In the genomic region with DNA sequence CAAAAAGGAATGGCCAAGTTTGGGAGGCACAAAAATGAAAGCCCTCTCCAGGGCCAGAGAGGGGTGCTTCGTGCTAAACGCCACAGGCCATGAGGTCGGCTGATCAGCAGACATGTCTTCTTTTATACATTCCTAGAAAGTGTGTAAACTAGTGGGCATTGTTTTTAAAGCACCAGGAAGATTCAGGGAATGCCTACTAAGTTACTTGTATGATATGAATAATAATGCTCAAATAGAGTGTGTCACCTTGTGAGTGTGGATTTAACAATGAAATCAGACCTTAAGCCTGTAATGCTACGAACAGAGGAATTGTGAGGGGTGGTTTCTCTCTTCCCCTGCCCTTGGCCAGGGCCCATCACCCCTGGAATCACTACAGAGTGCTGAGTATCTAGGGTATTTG, we compare ENCODE assay signal across 11 cellular contexts.
DNase-seq lines count a peak whose midpoint lies in the region; ATAC-seq and TF ChIP-seq lines count a peak whose summit lies in the region.
"Had no signal": no experiment of that assay in that cellular context is flagged by ENCODE, and none has a peak within 500 bp of the region (broad histone marks: within the 10 kb centered on the region; RNA-seq: fewer than 3 reads in every experiment).

No MANE protein-coding gene starts in this region.

- peaks cover 42% of the 10 kb centered on the region for H3K4me1 ChIP-seq in mammary epithelial cell (ENCODE audit: insufficient read depth, low read length)
- H3K4me1 ChIP-seq in left lung: peaks cover 10 to 23% of the 10 kb centered on the region in 2 donors
- H3K4me1 ChIP-seq in suprapubic skin: peaks cover 34% of the 10 kb centered on the region

- no peaks in the 10 kb centered on the region for H3K9me3 ChIP-seq in mammary epithelial cell (replicated peaks; ENCODE audit: insufficient read depth, low read length)
- H3K9me3 ChIP-seq in left lung: no peaks in the 10 kb centered on the region
- H3K9me3 ChIP-seq in suprapubic skin: no peaks in the 10 kb centered on the region

- ATAC-seq in left lung: no peak
- no peak for ATAC-seq in HG03175 (IDR thresholded peaks at IDR 0.05; ENCODE audit: unreplicated experiment)

- intact Hi-C loops in mammary epithelial cell (cut with micrococcal nuclease) (no loop called here), MCF 10A (cut with micrococcal nuclease) (no loop called here), left lung (cut with DNase I) (no loop called here)
- intact Hi-C loops in activated T-helper 1 cell treated with anti-CD3 and anti-CD28 coated beads, Interleukin-12 subunit alpha, Interleukin-12 subunit beta, Interleukin-2, Interleukin-4 antibody, amounts not matched to agents 30 ng/mL and 10 ng/mL and 1 ng/mL, durations not matched to agents 14 hours and 24 hours and 36 hours (cut with micrococcal nuclease): no loop called here

- H3K9me3 Mint-ChIP-seq in MCF 10A (ENCODE audit: unreplicated experiment): no peaks in the 10 kb centered on the region
- no peaks in the 10 kb centered on the region for H3K9me3 Mint-ChIP-seq in activated T-helper 1 cell treated with anti-CD3 and anti-CD28 coated beads, Interleukin-12 subunit alpha, Interleukin-12 subunit beta, Interleukin-2, Interleukin-4 antibody, amounts not matched to agents 30 ng/mL and 10 ng/mL and 1 ng/mL, durations not matched to agents 14 hours and 24 hours and 36 hours

- no peak overlapping the region for H3K4me3 Mint-ChIP-seq in MCF 10A (ENCODE audit: unreplicated experiment)
- no peak overlapping the region for H3K4me3 Mint-ChIP-seq in activated T-helper 1 cell treated with anti-CD3 and anti-CD28 coated beads, Interleukin-12 subunit alpha, Interleukin-12 subunit beta, Interleukin-2, Interleukin-4 antibody, amounts not matched to agents 30 ng/mL and 10 ng/mL and 1 ng/mL, durations not matched to agents 14 hours and 24 hours and 36 hours

- H3K27ac Mint-ChIP-seq in MCF 10A (ENCODE audit: low read depth, unreplicated experiment): no peak overlapping the region
- peak overlapping the region; percentile 80 for H3K27ac Mint-ChIP-seq in activated T-helper 1 cell treated with anti-CD3 and anti-CD28 coated beads, Interleukin-12 subunit alpha, Interleukin-12 subunit beta, Interleukin-2, Interleukin-4 antibody, amounts not matched to agents 30 ng/mL and 10 ng/mL and 1 ng/mL, durations not matched to agents 14 hours and 24 hours and 36 hours

- dilution Hi-C loops in mammary epithelial cell (cut with HindIII; ENCODE audit: low sequenced_read_pairs): no loop called here

- BruUV-seq in mammary epithelial cell (replicated peaks; lab: Mats Ljungman, UMichigan) (no TSS peak), MCF 10A (replicated peaks; lab: Mats Ljungman, UMichigan) (no TSS peak)

- H4K20me1 ChIP-seq in mammary epithelial cell (ENCODE audit: insufficient read depth, low read length): no peaks in the 10 kb centered on the region

- no peak for TF ChIP-seq EP300 in suprapubic skin (IDR thresholded peaks at IDR 0.05)

- no peaks in the 10 kb centered on the region for H3K27me3 ChIP-seq in mammary epithelial cell (ENCODE audit: insufficient read depth, low read length)
- no peaks in the 10 kb centered on the region for H3K27me3 ChIP-seq in left lung
- no peaks in the 10 kb centered on the region for H3K27me3 ChIP-seq in suprapubic skin

- H3K4me2 ChIP-seq in mammary epithelial cell (ENCODE audit: insufficient read depth, low read depth, low read length): no peak overlapping the region

- peak overlapping the region; percentile 78 for H2AFZ ChIP-seq in mammary epithelial cell (ENCODE audit: low read depth, low read length)

- POLR2A ChIA-PET in MCF 10A (lab: Yijun Ruan, JAX): interaction anchor here (1.3 to 1.7 kb wide), 2 partner anchors 10 to 25 kb away, joined by 4 to 6 read pairs; no protein-coding TSS in a partner anchor

- H3K4me3 ChIP-seq in mammary epithelial cell (replicated peaks in 1 of 3; ENCODE audit: insufficient read depth in 1 of 3, low read depth in 2 of 3, low read length in 3 of 3) (no peak overlapping the region), left lung (no peak overlapping the region), suprapubic skin (no peak overlapping the region)

- H3K79me2 ChIP-seq in mammary epithelial cell (ENCODE audit: insufficient read depth, low read length): no peaks in the 10 kb centered on the region

- no peak for TF ChIP-seq CTCF in mammary epithelial cell (conservative IDR thresholded peaks at IDR 0.05 in 1 of 2, IDR thresholded peaks at IDR 0.05 in 1 of 2; ENCODE audit: extremely low read depth in 1 of 2, insufficient read depth in 1 of 2, low read depth in 1 of 2, low read length in 2 of 2)
- no peak for TF ChIP-seq CTCF in MCF 10A (IDR thresholded peaks at IDR 0.05; ENCODE audit: unreplicated experiment)
- no peak for TF ChIP-seq CTCF in left lung (IDR thresholded peaks at IDR 0.05)
- TF ChIP-seq CTCF in suprapubic skin (IDR thresholded peaks at IDR 0.05): no peak

- peaks cover 21% of the 10 kb centered on the region for H3K4me1 Mint-ChIP-seq in MCF 10A (ENCODE audit: insufficient read depth, unreplicated experiment)
- H3K4me1 Mint-ChIP-seq in activated T-helper 1 cell treated with anti-CD3 and anti-CD28 coated beads, Interleukin-12 subunit alpha, Interleukin-12 subunit beta, Interleukin-2, Interleukin-4 antibody, amounts not matched to agents 30 ng/mL and 10 ng/mL and 1 ng/mL, durations not matched to agents 14 hours and 24 hours and 36 hours (ENCODE audit: low read depth): peaks cover 34% of the 10 kb centered on the region

- 98% methylated on average over 4 of the region's 4 CpGs for WGBS in mammary epithelial cell (ENCODE audit: low coverage, missing lambda C conversion rate)
- 69% methylated on average over 4 of the region's 4 CpGs for WGBS in suprapubic skin

- in situ Hi-C loops in mammary epithelial cell (cut with MboI; ENCODE audit: low sequenced_read_pairs in 2 of 2): no loop called here

- TF ChIP-seq POLR2A in suprapubic skin (IDR thresholded peaks at IDR 0.05): no peak

- CTCF ChIA-PET in mammary epithelial cell (lab: Charles Lee; ENCODE audit: low non-redundant PET): no interaction called here
- CTCF ChIA-PET in MCF 10A (lab: Yijun Ruan, JAX): no interaction called here

- H3K9ac ChIP-seq in mammary epithelial cell (ENCODE audit: insufficient read depth, low read length): no peak overlapping the region

- DNase-seq in mammary epithelial cell (no peak), MCF 10A (ENCODE audit: unreplicated experiment) (no peak), left lung (no peak), suprapubic skin (ENCODE audit: low spot score in 2 of 2) (no peak), hypothalamus (lab: John Stamatoyannopoulos, UW) (no peak)
- no peak for DNase-seq in activated T-helper 1 cell treated with anti-CD3 and anti-CD28 coated beads, Interleukin-12 subunit alpha, Interleukin-12 subunit beta, Interleukin-2, Interleukin-4 antibody, amounts not matched to agents 30 ng/mL and 10 ng/mL and 1 ng/mL, durations not matched to agents 14 hours and 24 hours and 36 hours (ENCODE audit: low spot score)
- no peak for DNase-seq in stimulated activated CD4-positive, alpha-beta T cell treated with anti-CD3 and anti-CD28 coated beads, Interleukin-2, amount 100 ng/mL, for 24 hours
- DNase-seq: left cardiac atrium, NCI-H226, nucleus accumbens had no signal

- H3K36me3 ChIP-seq in mammary epithelial cell (ENCODE audit: insufficient read depth, low read length) (no peaks in the 10 kb centered on the region), left lung (no peaks in the 10 kb centered on the region), suprapubic skin (no peaks in the 10 kb centered on the region)

- no peaks in the 10 kb centered on the region for H3K27me3 Mint-ChIP-seq in MCF 10A (ENCODE audit: insufficient read depth, unreplicated experiment)
- no peaks in the 10 kb centered on the region for H3K27me3 Mint-ChIP-seq in activated T-helper 1 cell treated with anti-CD3 and anti-CD28 coated beads, Interleukin-12 subunit alpha, Interleukin-12 subunit beta, Interleukin-2, Interleukin-4 antibody, amounts not matched to agents 30 ng/mL and 10 ng/mL and 1 ng/mL, durations not matched to agents 14 hours and 24 hours and 36 hours (ENCODE audit: insufficient read depth)

- H3K36me3 Mint-ChIP-seq in MCF 10A (ENCODE audit: insufficient read depth, unreplicated experiment): no peaks in the 10 kb centered on the region
- no peaks in the 10 kb centered on the region for H3K36me3 Mint-ChIP-seq in activated T-helper 1 cell treated with anti-CD3 and anti-CD28 coated beads, Interleukin-12 subunit alpha, Interleukin-12 subunit beta, Interleukin-2, Interleukin-4 antibody, amounts not matched to agents 30 ng/mL and 10 ng/mL and 1 ng/mL, durations not matched to agents 14 hours and 24 hours and 36 hours (ENCODE audit: low read depth)

- H3K27ac ChIP-seq in mammary epithelial cell (ENCODE audit: insufficient read depth, low read depth, low read length): peak overlapping the region; percentile 76
- peak overlapping the region; percentile 45 to 69 for H3K27ac ChIP-seq in left lung
- peak overlapping the region; percentile 50 for H3K27ac ChIP-seq in suprapubic skin
